Comparison of ENCODE assay signal across 21 cellular contexts in the genomic region with DNA sequence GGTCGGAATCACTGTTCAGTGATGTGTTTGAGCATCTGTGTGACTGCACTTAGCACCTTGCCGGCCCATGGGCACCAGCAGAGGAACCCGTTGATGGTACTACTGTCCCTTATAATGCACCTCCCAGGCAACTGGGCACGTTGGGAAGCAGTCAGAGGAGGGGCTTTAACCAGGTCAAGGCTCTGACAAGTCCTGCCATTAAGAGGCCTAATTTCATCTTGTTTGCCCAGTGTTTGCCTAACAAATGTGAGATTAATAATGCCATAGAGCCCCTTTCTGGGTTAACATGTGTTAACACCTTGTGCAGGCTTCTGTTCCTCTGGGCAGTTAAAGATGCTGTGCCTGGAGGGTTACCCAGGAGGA.
DNase-seq lines count a peak whose midpoint lies in the region; ATAC-seq, FAIRE-seq and TF ChIP-seq lines count a peak whose summit lies in the region.
"Had no signal": no experiment of that assay in that cellular context is flagged by ENCODE, and none has a peak within 500 bp of the region (broad histone marks: within the 10 kb centered on the region; RNA-seq: fewer than 3 reads in every experiment).

No MANE protein-coding gene starts in this region.

- BruUV-seq in endothelial cell of umbilical vein (replicated peaks; lab: Mats Ljungman, UMichigan): no TSS peak

- H4K91ac ChIP-seq in neuronal stem cell (ENCODE audit: low read depth, low read length, poor library complexity): no peak overlapping the region

- in situ Hi-C loops in transverse colon (cut with MboI; ENCODE audit: low pct_ligation_motif_present in 1 of 4, low pct_unique_long_range_greater_than_20kb in 1 of 4, low sequenced_read_pairs in 3 of 4): no loop called here

- no peaks in the 10 kb centered on the region for H3K27me3 Mint-ChIP-seq in activated T-cell treated with anti-CD3 and anti-CD28 coated beads, Interleukin-2, amount 50 U/mL, for 72 hours (ENCODE audit: low read depth)

- H3K23ac ChIP-seq in neuronal stem cell (ENCODE audit: low read depth, low read length, poor library complexity): no peak overlapping the region

- no peak for FAIRE-seq in endothelial cell of umbilical vein (lab: Jason Lieb, UNC)
- FAIRE-seq: A549, GM12878, GM18507 had no signal

- H2BK12ac ChIP-seq in neuronal stem cell (ENCODE audit: low read length): no peak overlapping the region

- no peaks in the 10 kb centered on the region for H3K9me3 ChIP-seq in SJCRH30 (replicated peaks)
- no peaks in the 10 kb centered on the region for H3K9me3 ChIP-seq in endothelial cell of umbilical vein (replicated peaks; ENCODE audit: control insufficient read depth, insufficient read depth, low read length)
- no peaks in the 10 kb centered on the region for H3K9me3 ChIP-seq in transverse colon
- H3K9me3 ChIP-seq in neuronal stem cell (replicated peaks in 1 of 2; ENCODE audit: control insufficient read depth in 2 of 2, insufficient read depth in 1 of 2, low read depth in 1 of 2, low read length in 2 of 2): peaks cover 0 to 1% of the 10 kb centered on the region in 2 donors
- H3K9me3 ChIP-seq: A549; BLaER1 treated with 17β-estradiol and CSF1 and Interleukin-3, amounts not matched to agents 10 nM and 100 nM had no signal

- H2AFZ ChIP-seq in endothelial cell of umbilical vein (ENCODE audit: low read depth, low read length) (no peak overlapping the region), neuronal stem cell (ENCODE audit: low read length) (no peak overlapping the region)
- H2AFZ ChIP-seq: GM23248 had no signal

- no peak for TF ChIP-seq POLR2A in endothelial cell of umbilical vein (IDR thresholded peaks at IDR 0.05; ENCODE audit: low read depth, low read length)
- TF ChIP-seq POLR2A in transverse colon (IDR thresholded peaks at IDR 0.05): no peak

- no peaks in the 10 kb centered on the region for H3K27me3 ChIP-seq in SJCRH30
- no peaks in the 10 kb centered on the region for H3K27me3 ChIP-seq in endothelial cell of umbilical vein (ENCODE audit: control insufficient read depth in 2 of 2, insufficient read depth in 2 of 2, low read length in 2 of 2)
- no peaks in the 10 kb centered on the region for H3K27me3 ChIP-seq in transverse colon
- no peaks in the 10 kb centered on the region for H3K27me3 ChIP-seq in neuronal stem cell (ENCODE audit: control insufficient read depth in 3 of 3, insufficient read depth in 3 of 3, low read depth in 1 of 3, low read length in 3 of 3)
- H3K27me3 ChIP-seq: BLaER1 treated with 17β-estradiol and CSF1 and Interleukin-3, amounts not matched to agents 10 nM and 100 nM had no signal

- H2BK120ac ChIP-seq in neuronal stem cell (ENCODE audit: low read depth, low read length): no peak overlapping the region

- peaks cover 2 to 4% of the 10 kb centered on the region in 2 donors for H3K36me3 Mint-ChIP-seq in activated T-cell treated with anti-CD3 and anti-CD28 coated beads, Interleukin-2, amount 50 U/mL, for 72 hours (ENCODE audit: insufficient read depth in 2 of 2)

- H3K27ac ChIP-seq in SJCRH30 (peak overlapping the region; percentile 57), endothelial cell of umbilical vein (ENCODE audit: insufficient read depth, low read depth, low read length) (peak overlapping the region; percentile 60), transverse colon (peak overlapping the region in 3 of 4 donors; percentile 3 to 38 (median 30)), neuronal stem cell (replicated peaks; ENCODE audit: low read length) (no peak overlapping the region)
- H3K27ac ChIP-seq: BLaER1 treated with 17β-estradiol and CSF1 and Interleukin-3, amounts not matched to agents 10 nM and 100 nM; GM23248 had no signal

- H4K8ac ChIP-seq in neuronal stem cell (ENCODE audit: low read depth, low read length): no peak overlapping the region

- no peak overlapping the region for H3K4me2 ChIP-seq in endothelial cell of umbilical vein (ENCODE audit: insufficient read depth, low read length)
- H3K4me2 ChIP-seq in neuronal stem cell (ENCODE audit: insufficient read depth, low read length, poor library complexity, severe bottlenecking): no peak overlapping the region
- H3K4me2 ChIP-seq: A549; BLaER1 treated with 17β-estradiol and CSF1 and Interleukin-3, amounts not matched to agents 10 nM and 100 nM had no signal

- intact Hi-C loops in endothelial cell of umbilical vein (cut with micrococcal nuclease): no loop called here
- intact Hi-C loops in transverse colon (cut with DNase I; ENCODE audit: low total_unique reads): no loop called here

- no peak for DNase-seq in activated T-cell treated with anti-CD3 and anti-CD28 coated beads, Interleukin-2, amount 50 U/mL, for 72 hours
- DNase-seq in activated T-cell treated with anti-CD3 and anti-CD28 coated beads for 4 hours (no peak), SJCRH30 (no peak), endothelial cell of umbilical vein (ENCODE audit: low read depth, low spot score) (no peak), transverse colon (no peak), DMS79 treated with DMSO at 0.1 percent for 48 hours (lab: John Stamatoyannopoulos, UW) (no peak), neuronal stem cell (ENCODE audit: low spot score) (no peak)
- DNase-seq: GDM1, GM23248, MV-4-11, NCI-H1417 treated with DMSO at 0.1 percent for 48 hours, NCI-H1930, NCI-H2171 treated with DMSO at 0.1 percent for 48 hours, NCI-H748 treated with DMSO at 0.1 percent for 48 hours, PC-3 had no signal

- H3K27ac Mint-ChIP-seq in activated T-cell treated with anti-CD3 and anti-CD28 coated beads, Interleukin-2, amount 50 U/mL, for 72 hours: peak overlapping the region; percentile 3

- no peak overlapping the region for H3K4ac ChIP-seq in neuronal stem cell (ENCODE audit: low read length)

- no peak for ATAC-seq in activated T-cell treated with anti-CD3 and anti-CD28 coated beads, Interleukin-2, amount 50 U/mL, for 72 hours (replicated peaks in 1 of 2)
- no peak for ATAC-seq in HG03565 (IDR thresholded peaks at IDR 0.05; ENCODE audit: unreplicated experiment)
- ATAC-seq: A549, GM12878, HCT116, PC-3 had no signal

- no peak for TF ChIP-seq EP300 in transverse colon (IDR thresholded peaks at IDR 0.05; ENCODE audit: low read depth)

- POLR2A ChIA-PET in endothelial cell of umbilical vein (lab: Charles Lee): no interaction called here

- peaks cover 58% of the 10 kb centered on the region for H3K4me1 ChIP-seq in SJCRH30
- peaks cover 10% of the 10 kb centered on the region for H3K4me1 ChIP-seq in endothelial cell of umbilical vein (ENCODE audit: control insufficient read depth, extremely low read depth, insufficient read depth, low read length)
- H3K4me1 ChIP-seq in transverse colon: peaks cover 0 to 11% (median 4%) of the 10 kb centered on the region in 4 donors
- H3K4me1 ChIP-seq in neuronal stem cell (ENCODE audit: control insufficient read depth in 2 of 2, insufficient read depth in 1 of 2, low read depth in 1 of 2, low read length in 2 of 2): no peaks in the 10 kb centered on the region
- H3K4me1 ChIP-seq: BLaER1 treated with 17β-estradiol and CSF1 and Interleukin-3, amounts not matched to agents 10 nM and 100 nM had no signal

- no peak overlapping the region for H2AK5ac ChIP-seq in neuronal stem cell (ENCODE audit: low read depth, low read length)

- H3K4me3 Mint-ChIP-seq in activated T-cell treated with anti-CD3 and anti-CD28 coated beads, Interleukin-2, amount 50 U/mL, for 72 hours: no peak overlapping the region

- no peak overlapping the region for H2BK15ac ChIP-seq in neuronal stem cell (ENCODE audit: low read length)

- H3K9me3 Mint-ChIP-seq in activated T-cell treated with anti-CD3 and anti-CD28 coated beads, Interleukin-2, amount 50 U/mL, for 72 hours: no peaks in the 10 kb centered on the region

- H3K36me3 ChIP-seq in SJCRH30 (no peaks in the 10 kb centered on the region), endothelial cell of umbilical vein (ENCODE audit: control insufficient read depth in 2 of 2, extremely low read depth in 1 of 2, insufficient read depth in 2 of 2, low read length in 2 of 2) (peaks cover 0 to 47% of the 10 kb centered on the region in 2 experiments), transverse colon (peaks cover 0 to 10% (median 3%) of the 10 kb centered on the region in 4 donors), neuronal stem cell (replicated peaks in 1 of 2; ENCODE audit: control insufficient read depth in 2 of 2, insufficient read depth in 2 of 2, low read length in 2 of 2) (peaks cover 31 to 70% of the 10 kb centered on the region in 2 donors)

- H3K79me1 ChIP-seq in neuronal stem cell (ENCODE audit: low read depth, low read length): peaks cover 2% of the 10 kb centered on the region

- no peaks in the 10 kb centered on the region for H3K9me1 ChIP-seq in endothelial cell of umbilical vein (replicated peaks; ENCODE audit: control insufficient read depth, extremely low read depth, insufficient read depth, low read length)

- TF ChIP-seq CTCF in endothelial cell of umbilical vein (IDR thresholded peaks at IDR 0.05; ENCODE audit: extremely low read depth in 1 of 2, insufficient read depth in 1 of 2, low read depth in 1 of 2, low read length in 2 of 2) (no peak), transverse colon (IDR thresholded peaks at IDR 0.05) (no peak)

- dilution Hi-C loops in endothelial cell of umbilical vein (cut with MboI; ENCODE audit: extremely low pct_ligation_motif_present, low sequenced_read_pairs): no loop called here

- no peak overlapping the region for H3K4me3 ChIP-seq in SJCRH30
- no peak overlapping the region for H3K4me3 ChIP-seq in endothelial cell of umbilical vein (replicated peaks in 1 of 3; ENCODE audit: insufficient read depth in 1 of 3, low read depth in 1 of 3, low read length in 3 of 3)
- no peak overlapping the region for H3K4me3 ChIP-seq in transverse colon
- H3K4me3 ChIP-seq in neuronal stem cell (ENCODE audit: low read length in 2 of 2): no peak overlapping the region
- H3K4me3 ChIP-seq: A549; BLaER1 treated with 17β-estradiol and CSF1 and Interleukin-3, amounts not matched to agents 10 nM and 100 nM; GM12878; GM23248 had no signal

- CTCF ChIA-PET in endothelial cell of umbilical vein (lab: Charles Lee): interaction anchor here (2.1 kb wide), 1 partner anchor 20 kb away, joined by 7 read pairs; no protein-coding TSS in a partner anchor

- H2BK5ac ChIP-seq in neuronal stem cell (ENCODE audit: low read length): no peak overlapping the region

- no peaks in the 10 kb centered on the region for H4K20me1 ChIP-seq in endothelial cell of umbilical vein (replicated peaks; ENCODE audit: control insufficient read depth, extremely low read depth, insufficient read depth, low read length)

- WGBS in transverse colon (ENCODE audit: low coverage in 1 of 2), 2 donors: 87% methylated on average over 4 of the region's 4 CpGs; no CpG with 5 or more reads in 1 of the 2 donors
- WGBS in neuronal stem cell (ENCODE audit: extremely low coverage in 2 of 2, insufficient read length in 2 of 2, insufficient replicate concordance in 1 of 2), 2 donors: no CpG with 5 or more reads among the region's 4 CpGs

- H3K4me1 Mint-ChIP-seq in activated T-cell treated with anti-CD3 and anti-CD28 coated beads, Interleukin-2, amount 50 U/mL, for 72 hours (ENCODE audit: low read depth): no peaks in the 10 kb centered on the region

- H3K9ac ChIP-seq in endothelial cell of umbilical vein (replicated peaks; ENCODE audit: extremely low read depth, insufficient read depth, low read length) (no peak overlapping the region), neuronal stem cell (ENCODE audit: low read depth, low read length, poor library complexity) (no peak overlapping the region)
- H3K9ac ChIP-seq: BLaER1 treated with 17β-estradiol and CSF1 and Interleukin-3, amounts not matched to agents 10 nM and 100 nM; GM23248 had no signal

- H3K18ac ChIP-seq in neuronal stem cell (ENCODE audit: low read length): no peak overlapping the region

- no peak overlapping the region for H3K14ac ChIP-seq in neuronal stem cell (ENCODE audit: low read length)

- no peaks in the 10 kb centered on the region for H3K79me2 ChIP-seq in endothelial cell of umbilical vein (ENCODE audit: control insufficient read depth, insufficient read depth, low read length)
